8 cellular contexts compared by ENCODE assay signal in genomic region chrX:130108647-130109428, GRCh38. TPM values are rescaled to one million over a fixed set of nuclear protein-coding genes. Genes with fewer than 3 reads are reported as not detected.
DNase-seq lines count a peak whose midpoint lies in the region; ATAC-seq and TF ChIP-seq lines count a peak whose summit lies in the region.

No MANE protein-coding gene starts in this region.

- peaks cover 3% of the 10 kb centered on the region for H3K36me3 ChIP-seq in WERI-Rb-1
- H3K36me3 ChIP-seq in fibroblast of lung (ENCODE audit: control insufficient read depth, insufficient read depth, low read length), result no peaks in the 10 kb centered on the region
- H3K36me3 ChIP-seq in neuronal stem cell (replicated peaks in 1 of 2; ENCODE audit: control insufficient read depth in 2 of 2, insufficient read depth in 2 of 2, low read length in 2 of 2), result no peaks in the 10 kb centered on the region

- H4K8ac ChIP-seq in neuronal stem cell (ENCODE audit: low read depth, low read length), result no peak overlapping the region

- DNase-seq in NCI-H2029 (lab: John Stamatoyannopoulos, UW) (peak; percentile 6), NCI-H2029 treated with DMSO at 0.1 percent for 48 hours (lab: John Stamatoyannopoulos, UW) (no peak), HuH-7 (ENCODE audit: low spot score) (peak; percentile 73), WERI-Rb-1 (no peak), fibroblast of lung (ENCODE audit: low read depth in 2 of 2) (no peak), sciatic nerve (ENCODE audit: low spot score) (no peak), neuronal stem cell (ENCODE audit: low spot score) (no peak)

- intact Hi-C loops in sciatic nerve (cut with DNase I), result no loop called here

- H3K4me2 ChIP-seq in fibroblast of lung (ENCODE audit: extremely low read depth, insufficient read depth, low read length) (peak overlapping the region; percentile 6), neuronal stem cell (ENCODE audit: insufficient read depth, low read length, poor library complexity, severe bottlenecking) (no peak overlapping the region)

- no CpG with 5 or more reads among the region's 9 CpGs for WGBS in neuronal stem cell (ENCODE audit: extremely low coverage in 2 of 2, insufficient read length in 2 of 2, insufficient replicate concordance in 1 of 2), 2 donors

- H4K91ac ChIP-seq in neuronal stem cell (ENCODE audit: low read depth, low read length, poor library complexity), result no peak overlapping the region

- no peak overlapping the region for H3K14ac ChIP-seq in neuronal stem cell (ENCODE audit: low read length)

- H3K18ac ChIP-seq in neuronal stem cell (ENCODE audit: low read length), result no peak overlapping the region

- H3K4me3 ChIP-seq in WERI-Rb-1 (ENCODE audit: low read depth, low read length) (peak overlapping the region; percentile 51), fibroblast of lung (replicated peaks in 1 of 4; ENCODE audit: control extremely low read depth in 1 of 4, insufficient read depth in 1 of 4, low read depth in 3 of 4, low read length in 4 of 4) (peak overlapping the region; percentile 46 to 69 (median 56)), neuronal stem cell (ENCODE audit: low read length in 2 of 2) (no peak overlapping the region)

- no peak overlapping the region for H2BK120ac ChIP-seq in neuronal stem cell (ENCODE audit: low read depth, low read length)

- H3K9ac ChIP-seq in fibroblast of lung (ENCODE audit: insufficient read depth, low read length) (no peak overlapping the region), neuronal stem cell (ENCODE audit: low read depth, low read length, poor library complexity) (no peak overlapping the region)

- no peaks in the 10 kb centered on the region for H3K79me1 ChIP-seq in neuronal stem cell (ENCODE audit: low read depth, low read length)

- no peak overlapping the region for H2AK5ac ChIP-seq in neuronal stem cell (ENCODE audit: low read depth, low read length)

- H3K27ac ChIP-seq in WERI-Rb-1 (no peak overlapping the region), fibroblast of lung (ENCODE audit: insufficient read depth, low read length) (peak overlapping the region; percentile 82), neuronal stem cell (replicated peaks; ENCODE audit: low read length) (no peak overlapping the region)

- ATAC-seq in GM21576 (IDR thresholded peaks at IDR 0.05; ENCODE audit: unreplicated experiment), result peak; percentile 80
- ATAC-seq in sciatic nerve, result peak; percentile 53

- H3K9me3 ChIP-seq in WERI-Rb-1 (ENCODE audit: severe bottlenecking), result no peaks in the 10 kb centered on the region
- no peaks in the 10 kb centered on the region for H3K9me3 ChIP-seq in fibroblast of lung (ENCODE audit: control insufficient read depth, insufficient read depth, low read depth, low read length)
- no peaks in the 10 kb centered on the region for H3K9me3 ChIP-seq in neuronal stem cell (replicated peaks in 1 of 2; ENCODE audit: control insufficient read depth in 2 of 2, insufficient read depth in 1 of 2, low read depth in 1 of 2, low read length in 2 of 2)

- no peak overlapping the region for H3K4ac ChIP-seq in neuronal stem cell (ENCODE audit: low read length)

- H4K20me1 ChIP-seq in fibroblast of lung (ENCODE audit: control insufficient read depth, extremely low read depth, insufficient read depth, low read length), result no peaks in the 10 kb centered on the region

- H3K79me2 ChIP-seq in fibroblast of lung (ENCODE audit: control insufficient read depth, insufficient read depth, low read length), result peaks cover 40% of the 10 kb centered on the region

- peaks cover 19% of the 10 kb centered on the region for H3K27me3 ChIP-seq in WERI-Rb-1 (ENCODE audit: insufficient read depth, low read depth, severe bottlenecking)
- no peaks in the 10 kb centered on the region for H3K27me3 ChIP-seq in fibroblast of lung (ENCODE audit: control insufficient read depth, insufficient read depth, low read length)
- peaks cover 6 to 28% (median 7%) of the 10 kb centered on the region in 3 experiments for H3K27me3 ChIP-seq in neuronal stem cell (ENCODE audit: control insufficient read depth in 3 of 3, insufficient read depth in 3 of 3, low read depth in 1 of 3, low read length in 3 of 3)

- no peak overlapping the region for H2BK5ac ChIP-seq in neuronal stem cell (ENCODE audit: low read length)

- no peak overlapping the region for H3K23ac ChIP-seq in neuronal stem cell (ENCODE audit: low read depth, low read length, poor library complexity)

- H3K4me1 ChIP-seq in fibroblast of lung (ENCODE audit: control insufficient read depth, extremely low read depth, insufficient read depth, low read length) (no peaks in the 10 kb centered on the region), neuronal stem cell (ENCODE audit: control insufficient read depth in 2 of 2, insufficient read depth in 1 of 2, low read depth in 1 of 2, low read length in 2 of 2) (peaks cover 0 to 13% of the 10 kb centered on the region in 2 donors)

- TF ChIP-seq CTCF in WERI-Rb-1 (IDR thresholded peaks at IDR 0.05; ENCODE audit: low read depth, low read length) (no peak), fibroblast of lung (conservative IDR thresholded peaks at IDR 0.05 in 1 of 2, IDR thresholded peaks at IDR 0.05 in 1 of 2; ENCODE audit: low read depth in 1 of 2, low read length in 2 of 2) (no peak)

- no peak overlapping the region for H2AFZ ChIP-seq in fibroblast of lung (ENCODE audit: low read length)
- H2AFZ ChIP-seq in neuronal stem cell (ENCODE audit: low read length), result no peak overlapping the region

- no peak overlapping the region for H2BK15ac ChIP-seq in neuronal stem cell (ENCODE audit: low read length)

- no peak overlapping the region for H2BK12ac ChIP-seq in neuronal stem cell (ENCODE audit: low read length)

RNA-seq across cellular contexts. Expression of gene ELF4, which starts 1.5 kb away (rescaled TPM):
- total RNA-seq in fibroblast of lung (5.9 and 9.9 TPM in 2 replicates), sciatic nerve (15.3 TPM)
- polyA plus RNA-seq in fibroblast of lung, result 13.7 and 17.0 TPM in 2 replicates
- polyA plus RNA-seq in fibroblast of lung (2012), result 14.3 and 16.1 TPM in 2 replicates
- polyA minus RNA-seq in fibroblast of lung (ENCODE audit: low replicate concordance), result 47.0 and 56.4 TPM in 2 replicates
- 0.06 TPM for polyA plus RNA-seq in neuronal stem cell (2013, experiment 1 of 2)
- polyA plus RNA-seq in neuronal stem cell (2013, experiment 2 of 2), result 0.08 TPM

RNA-seq across cellular contexts. Expression of gene AIFM1, which starts 56.8 kb away (rescaled TPM):
- total RNA-seq in fibroblast of lung (18.2 and 23.1 TPM in 2 replicates), sciatic nerve (15.7 TPM)
- 36.1 and 47.1 TPM in 2 replicates for polyA plus RNA-seq in fibroblast of lung
- 26.9 and 33.7 TPM in 2 replicates for polyA plus RNA-seq in fibroblast of lung (2012)
- 7.3 and 8.5 TPM in 2 replicates for polyA minus RNA-seq in fibroblast of lung (ENCODE audit: low replicate concordance)
- polyA plus RNA-seq in neuronal stem cell (2013, experiment 1 of 2), result 29.1 TPM
- polyA plus RNA-seq in neuronal stem cell (2013, experiment 2 of 2), result 28.9 TPM

Comparison
In these comparisons a context has a peak if more than half of its experiments do, and no peak if none do; other contexts are left out.
1. DNase-seq: peak in NCI-H2029 (single experiment) and HuH-7 (single experiment); none in NCI-H2029 treated with DMSO at 0.1 percent for 48 hours (single experiment), WERI-Rb-1 (single experiment), fibroblast of lung (0 of 2), sciatic nerve (single experiment) and neuronal stem cell (single experiment).
2. H3K4me3 ChIP-seq: peak in WERI-Rb-1 (single experiment) and fibroblast of lung (4 of 4); none in neuronal stem cell (0 of 2).